Comparison of ENCODE assay signal across 12 cellular contexts in the genomic region with DNA sequence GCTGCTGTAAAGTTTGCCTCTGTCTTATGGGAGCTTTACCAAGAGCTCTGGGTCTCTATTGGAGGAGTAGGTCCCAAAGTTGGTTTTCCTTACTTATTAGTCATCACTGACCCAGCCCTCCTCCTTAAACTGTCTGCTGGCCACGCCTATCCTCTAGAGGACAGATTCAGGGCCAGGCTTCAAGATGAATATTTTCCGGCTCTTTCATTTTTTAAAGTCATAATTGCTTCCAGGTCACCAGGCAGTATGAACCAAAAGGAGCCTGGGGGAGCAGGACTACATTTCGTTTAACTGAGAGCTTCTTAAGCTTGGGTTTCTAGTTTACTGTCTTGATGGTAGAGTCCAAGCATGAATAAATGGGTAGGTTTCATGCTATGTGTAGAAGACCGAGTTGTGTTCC. TPM values are rescaled to one million over a fixed set of nuclear protein-coding genes. Genes with fewer than 3 reads are reported as not detected.
A peak's percentile ranks its signal among the peaks of the same experiment; 100 is the strongest.
DNase-seq lines count a peak whose midpoint lies in the region; ATAC-seq, FAIRE-seq and TF ChIP-seq lines count a peak whose summit lies in the region.
"Had no signal": no experiment of that assay in that cellular context is flagged by ENCODE, and none has a peak within 500 bp of the region (broad histone marks: within the 10 kb centered on the region; RNA-seq: fewer than 3 reads in every experiment).

No MANE protein-coding gene starts in this region.

- CTCF ChIA-PET in A549 (lab: Yijun Ruan, JAX) = interaction anchor here (1.8 kb wide), 1 partner anchor 71 kb away, joined by 7 read pairs; no protein-coding TSS in a partner anchor

- intact Hi-C loops in left ventricle myocardium superior (cut with micrococcal nuclease) = no loop called here

- H3K4me3 ChIP-seq in A549 = no peak overlapping the region

- no peaks in the 10 kb centered on the region for H3K9me3 ChIP-seq in A549

- TF ChIP-seq POLR2A in A549 (IDR thresholded peaks at IDR 0.05; ENCODE audit: low read length) (no peak), H54 (IDR thresholded peaks at IDR 0.05; ENCODE audit: low read depth, low read length) (no peak)

- no peak for TF ChIP-seq EP300 in A549 (IDR thresholded peaks at IDR 0.05)

- H3K27ac ChIP-seq in A549 = no peak overlapping the region
- H3K27ac ChIP-seq: C4-2B had no signal

- FAIRE-seq in A549 (lab: Jason Lieb, UNC) (no peak), H54 (lab: Jason Lieb, UNC) (peak; percentile 62)
- FAIRE-seq: frontal cortex had no signal

- WGBS in A549 (ENCODE audit: missing lambda C conversion rate) = 67% methylated on average over 4 of the region's 4 CpGs

- no peak for TF ChIP-seq CTCF in A549 (IDR thresholded peaks at IDR 0.05)

- ATAC-seq in A549 (peak in 1 of 2 experiments; percentile 72; a peak in 4 of 6 replicates), left ventricle myocardium superior (peak; percentile 71), HG02588 (IDR thresholded peaks at IDR 0.05; ENCODE audit: unreplicated experiment) (no peak), HG03039 (IDR thresholded peaks at IDR 0.05; ENCODE audit: unreplicated experiment) (no peak)

- DNase-seq in A549 (ENCODE audit: low read depth in 1 of 2, low spot score in 1 of 2) (no peak), H54 (ENCODE audit: insufficient read length, low spot score) (peak; percentile 70), amniotic stem cell (lab: John Stamatoyannopoulos, UW) (peak; percentile 22), left ventricle myocardium superior (no peak), SKM-1 treated with dmso at 0.1 percent for 144 hours (lab: John Stamatoyannopoulos, UW; ENCODE audit: unreplicated experiment) (no peak)
- no peak for DNase-seq in activated naive CD4-positive, alpha-beta T cell treated with anti-CD3 and anti-CD28 coated beads, Interleukin-2, amount 50 U/mL, for 16 hours
- DNase-seq: GDM1, NCI-H1694 treated with DMSO at 0.1 percent for 48 hours had no signal

- POLR2A ChIA-PET in A549 (lab: Yijun Ruan, JAX) = no interaction called here

- H3K4me2 ChIP-seq in A549 = peak overlapping the region; percentile 25; the same call in 1 of the 3 replicates

- H3K4me1 ChIP-seq in A549 = peaks cover 12% of the 10 kb centered on the region; the same call in 2 of the 3 replicates

- no peak for TF ChIP-seq RAD21 in A549 (conservative IDR thresholded peaks at IDR 0.05 in 1 of 2, IDR thresholded peaks at IDR 0.05 in 1 of 2)

TF ChIP-seq in A549, 52 proteins besides CTCF, POLR2A, EP300 and RAD21:
- TF ChIP-seq GATA3 (IDR thresholded peaks at IDR 0.05; ENCODE audit: borderline replicate concordance) = no peak
- TF ChIP-seq FOXS1 (CRISPR knock-in tag; IDR thresholded peaks at IDR 0.05) = no peak
- no peak for TF ChIP-seq NR3C1 (IDR thresholded peaks at IDR 0.05)

RNA-seq across cellular contexts. Expression of a gene that starts 13.7 kb away (rescaled TPM):
- polyA plus RNA-seq in A549 (2011; rRNA removed) = 1.4 and 2.3 TPM in 2 replicates
- polyA plus RNA-seq in A549 (2012; cell fraction: cytosol; rRNA removed) = 1.7 and 2.5 TPM in 2 replicates
- polyA plus RNA-seq in A549 (2012; cell fraction: nucleus; rRNA removed) = 5.6 and 5.7 TPM in 2 replicates
- 4.8 to 6.3 TPM (median 6.1 TPM) in 3 replicates for polyA plus RNA-seq in A549 (2017; fragmentation: RNase III; extraction: RNeasy Plus Mini Kit Qiagen cat#74134 plus additional on column Dnase treatment)
- polyA minus RNA-seq in A549 (2011; rRNA and poly(A)+ RNA removed) = 3.1 and 5.9 TPM in 2 replicates
- 12.4 TPM for total RNA-seq in left ventricle myocardium superior

Comparison
In these comparisons a context has a peak if more than half of its experiments do, and no peak if none do; other contexts are left out.
1. DNase-seq: peak in H54 (single experiment) and amniotic stem cell (single experiment); none in A549 (0 of 2), left ventricle myocardium superior (single experiment), SKM-1 treated with dmso at 0.1 percent for 144 hours (single experiment) and activated naive CD4-positive, alpha-beta T cell treated with anti-CD3 and anti-CD28 coated beads, Interleukin-2, amount 50 U/mL, for 16 hours (single experiment).